ENCODE assay signal across 30 cellular contexts in the genomic region with DNA sequence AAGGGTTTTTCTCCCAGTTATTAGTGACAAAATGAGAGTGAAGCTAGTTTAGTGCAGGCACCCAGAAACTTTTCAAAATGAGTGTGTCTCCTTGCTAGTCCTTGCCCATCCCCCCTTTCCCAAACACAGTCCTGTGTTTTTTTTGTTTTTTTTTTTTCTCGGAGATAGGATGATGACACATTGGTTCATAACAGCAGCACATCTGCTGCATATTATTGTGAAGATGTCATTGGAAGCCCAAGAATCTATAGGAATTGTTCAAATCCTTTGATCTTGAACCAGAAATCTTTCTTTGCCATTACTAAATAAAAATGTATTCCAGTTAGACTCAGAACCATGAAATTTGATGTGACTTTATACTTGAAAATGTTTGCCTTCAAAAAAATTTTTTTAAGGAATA.
DNase-seq lines count a peak whose midpoint lies in the region; ATAC-seq and TF ChIP-seq lines count a peak whose summit lies in the region.
"Had no signal": no experiment of that assay in that cellular context is flagged by ENCODE, and none has a peak within 500 bp of the region (broad histone marks: within the 10 kb centered on the region; RNA-seq: fewer than 3 reads in every experiment).

No MANE protein-coding gene starts in this region.

- H3K4me3 ChIP-seq in fibroblast of mammary gland (ENCODE audit: control insufficient read depth, low read depth, low read length) = no peak overlapping the region
- no peak overlapping the region for H3K4me3 ChIP-seq in vagina
- H3K4me3 ChIP-seq: GM23338, lung, ovary, spleen, thoracic aorta had no signal

- no peak for TF ChIP-seq CTCF in fibroblast of mammary gland (conservative IDR thresholded peaks at IDR 0.05; ENCODE audit: control insufficient read depth, insufficient read depth, low read depth, low read length)
- no peak for TF ChIP-seq CTCF in vagina (IDR thresholded peaks at IDR 0.05)

- intact Hi-C loops in vagina (cut with DNase I) = no loop called here

- H3K9me3 ChIP-seq in vagina = no peaks in the 10 kb centered on the region
- H3K9me3 ChIP-seq: ovary, spleen, thoracic aorta had no signal

- DNase-seq in EL (peak; percentile 52), NCI-H2171 treated with DMSO at 0.1 percent for 48 hours (lab: John Stamatoyannopoulos, UW) (peak; percentile 46), fibroblast of mammary gland (ENCODE audit: low read depth) (peak; percentile 72), myocyte (ENCODE audit: low read depth) (peak; percentile 13), MV-4-11 (lab: John Stamatoyannopoulos, UW) (no peak), vagina (ENCODE audit: extremely low spot score in 2 of 2) (no peak)
- no peak for DNase-seq in stimulated activated naive CD4-positive, alpha-beta T cell (lab: John Stamatoyannopoulos, UW)
- DNase-seq: activated CD4-positive, alpha-beta T cell treated with anti-CD3 and anti-CD28 coated beads, Interleukin-2, amount 50 U/mL, for 48 hours; activated CD4-positive, CD25-positive, alpha-beta regulatory T cell treated with anti-CD3 and anti-CD28 coated beads, Interleukin-2, amount 50 U/mL, for 72 hours; activated T-cell treated with anti-CD3 and anti-CD28 coated beads, Interleukin-2, amount 50 U/mL, for 72 hours; CD8-positive, alpha-beta memory T cell; dermis blood vessel endothelial cell; endodermal cell; hippocampal formation; KG1; left cardiac atrium; MM.1S; NCI-H1930; NCI-H526; nephron progenitor cell; NK-92 treated with Interleukin-12 subunit alpha and Interleukin-12 subunit beta, amount 100 ng/mL, for 24 hours; ovary; retina; SHP77 treated with DMSO at 0.1 percent for 48 hours; spleen; stimulated activated CD4-positive, alpha-beta T cell treated with anti-CD3 and anti-CD28 coated beads, Interleukin-2, amount 100 ng/mL, for 24 hours had no signal

- no peaks in the 10 kb centered on the region for H3K36me3 ChIP-seq in vagina
- H3K36me3 ChIP-seq: ovary, spleen, thoracic aorta had no signal

- no peak for ATAC-seq in HG03460 (IDR thresholded peaks at IDR 0.05; ENCODE audit: unreplicated experiment)
- ATAC-seq: activated T-cell treated with anti-CD3 and anti-CD28 coated beads, Interleukin-2, amount 50 U/mL, for 72 hours; GM23338; left cardiac atrium had no signal

- no peaks in the 10 kb centered on the region for H3K4me1 ChIP-seq in vagina
- H3K4me1 ChIP-seq: spleen had no signal

- TF ChIP-seq POLR2A in vagina (IDR thresholded peaks at IDR 0.05) = no peak

- no peaks in the 10 kb centered on the region for H3K27me3 ChIP-seq in vagina
- H3K27me3 ChIP-seq: ovary, spleen had no signal

- no peak overlapping the region for H3K27ac ChIP-seq in vagina
- H3K27ac ChIP-seq: ovary, spleen, thoracic aorta had no signal

Comparison
In these comparisons a context has a peak if more than half of its experiments do, and no peak if none do; other contexts are left out.
1. DNase-seq: peak in EL (single experiment), NCI-H2171 treated with DMSO at 0.1 percent for 48 hours (single experiment), fibroblast of mammary gland (single experiment) and myocyte (single experiment); none in MV-4-11 (single experiment), stimulated activated naive CD4-positive, alpha-beta T cell (0 of 6) and vagina (0 of 2).